Comparison of ENCODE assay signal across 17 cellular contexts in genomic region chr5:154271466-154271865, GRCh38.
"Had no signal": no experiment of that assay in that cellular context is flagged by ENCODE, and none has a peak within 500 bp of the region (broad histone marks: within the 10 kb centered on the region; RNA-seq: fewer than 3 reads in every experiment).

No MANE protein-coding gene starts in this region.

- H3K4me3 ChIP-seq: tibial artery, vagina had no signal

- H3K27ac ChIP-seq: brain microvascular endothelial cell, tibial artery, vagina had no signal

- H3K27me3 ChIP-seq: brain microvascular endothelial cell, tibial artery, vagina had no signal

- H3K27me3 Mint-ChIP-seq: activated CD4-positive, alpha-beta memory T cell treated with anti-CD3 and anti-CD28 coated beads, Interleukin-2, amount 10 ng/mL, durations not matched to agents 7 days and 5 days; activated naive CD8-positive, alpha-beta T cell treated with anti-CD3 and anti-CD28 coated beads for 36 hours had no signal

- H3K9me3 Mint-ChIP-seq: activated CD4-positive, alpha-beta memory T cell treated with anti-CD3 and anti-CD28 coated beads, Interleukin-2, amount 10 ng/mL, durations not matched to agents 7 days and 5 days; activated naive CD8-positive, alpha-beta T cell treated with anti-CD3 and anti-CD28 coated beads for 36 hours had no signal

- H3K4me3 Mint-ChIP-seq: activated CD4-positive, alpha-beta memory T cell treated with anti-CD3 and anti-CD28 coated beads, Interleukin-2, amount 10 ng/mL, durations not matched to agents 7 days and 5 days; activated naive CD8-positive, alpha-beta T cell treated with anti-CD3 and anti-CD28 coated beads for 36 hours had no signal

- DNase-seq: activated CD4-positive, alpha-beta memory T cell treated with anti-CD3 and anti-CD28 coated beads, Interleukin-2, amount 10 ng/mL, durations not matched to agents 7 days and 5 days; activated CD4-positive, alpha-beta T cell treated with anti-CD3 and anti-CD28 coated beads for 4 hours; activated CD8-positive, alpha-beta memory T cell treated with anti-CD3 and anti-CD28 coated beads, Interleukin-2, amount 50 U/mL, for 4 hours; activated gamma-delta T cell treated with Interleukin-2 at 50 U/mL for 16 hours; activated naive CD8-positive, alpha-beta T cell treated with anti-CD3 and anti-CD28 coated beads for 36 hours; activated T-cell treated with anti-CD3 and anti-CD28 coated beads, Interleukin-2, amount 50 U/mL, for 48 hours; amygdala; brain microvascular endothelial cell; effector CD8-positive, alpha-beta T cell; foreskin fibroblast; hippocampal formation; mesendoderm; retina; stimulated activated CD4-positive, alpha-beta T cell treated with anti-CD3 and anti-CD28 coated beads, Interleukin-12 subunit alpha, Interleukin-12 subunit beta, amount 100 ng/mL, for 4 hours; stimulated activated CD4-positive, alpha-beta T cell treated with anti-CD3 and anti-CD28 coated beads, Interleukin-2, amount 100 ng/mL, for 24 hours; tibial artery had no signal

- H3K36me3 ChIP-seq: brain microvascular endothelial cell, tibial artery, vagina had no signal

- H3K9me3 ChIP-seq: tibial artery, vagina had no signal

- H3K27ac Mint-ChIP-seq: activated naive CD8-positive, alpha-beta T cell treated with anti-CD3 and anti-CD28 coated beads for 36 hours had no signal
